ENCODE assay signal across 28 cellular contexts in genomic region chr2:148298201-148298600, GRCh38.
A peak's percentile ranks its signal among the peaks of the same experiment; 100 is the strongest.
DNase-seq lines count a peak whose midpoint lies in the region; ATAC-seq and TF ChIP-seq lines count a peak whose summit lies in the region.
"Had no signal": no experiment of that assay in that cellular context is flagged by ENCODE, and none has a peak within 500 bp of the region (broad histone marks: within the 10 kb centered on the region; RNA-seq: fewer than 3 reads in every experiment).

No MANE protein-coding gene starts in this region.

- ATAC-seq in GM18505 (IDR thresholded peaks at IDR 0.05; ENCODE audit: unreplicated experiment) (no peak), GM21576 (IDR thresholded peaks at IDR 0.05; ENCODE audit: unreplicated experiment) (no peak)
- ATAC-seq: activated CD4-positive, alpha-beta T cell treated with anti-CD3 and anti-CD28 coated beads for 36 hours; activated naive CD8-positive, alpha-beta T cell treated with anti-CD3 and anti-CD28 coated beads, Interleukin-2, amount 50 U/mL, for 24 hours; body of pancreas; HCT116; sciatic nerve had no signal

- no peak for TF ChIP-seq POLR2A in GM18505 (IDR thresholded peaks at IDR 0.05; ENCODE audit: borderline replicate concordance, extremely low read depth, insufficient read depth, insufficient read length)

- H3K9me2 ChIP-seq in Karpas-422 (replicated peaks; ENCODE audit: insufficient read depth, low read length), result no peaks in the 10 kb centered on the region

- no peaks in the 10 kb centered on the region for H3K4me1 ChIP-seq in Karpas-422 (ENCODE audit: low read length)
- H3K4me1 ChIP-seq: body of pancreas, parathyroid adenoma, SJSA1 had no signal

- H2AFZ ChIP-seq in Karpas-422 (ENCODE audit: low read length), result no peak overlapping the region
- H2AFZ ChIP-seq: parathyroid adenoma had no signal

- no peaks in the 10 kb centered on the region for H4K20me1 ChIP-seq in Karpas-422 (ENCODE audit: insufficient read depth, low read depth, low read length)

- DNase-seq in AG10803 (ENCODE audit: low read depth), result peak; percentile 4
- peak; percentile 6 for DNase-seq in Karpas-422
- peak; percentile 9 for DNase-seq in brain microvascular endothelial cell
- peak; percentile 5 for DNase-seq in iPS-NIHi11 (ENCODE audit: low spot score)
- DNase-seq in posterior cingulate gyrus, result no peak
- DNase-seq in stimulated activated naive CD4-positive, alpha-beta T cell treated with Interleukin-2 at 50 U/mL for 16 hours (lab: John Stamatoyannopoulos, UW), result no peak
- DNase-seq: activated CD4-positive, alpha-beta T cell treated with anti-CD3 and anti-CD28 coated beads for 36 hours; activated gamma-delta T cell treated with Interleukin-2 at 50 U/mL for 16 hours; activated naive CD8-positive, alpha-beta T cell treated with anti-CD3 and anti-CD28 coated beads, Interleukin-2, amount 50 U/mL, for 24 hours; activated T-cell treated with anti-CD3 and anti-CD28 coated beads, Interleukin-2, amount 50 U/mL, for 24 hours; body of pancreas; CD8-positive, alpha-beta memory T cell; effector memory CD4-positive, alpha-beta T cell; GF-D8; KBM-7; kidney; NCI-H510A; NK-92 treated with Interleukin-12 subunit alpha and Interleukin-12 subunit beta, amount 100 ng/mL, for 24 hours; stimulated activated CD4-positive, alpha-beta T cell treated with anti-CD3 and anti-CD28 coated beads, Interleukin-15, amount 100 ng/mL, for 24 hours; stomach; T-helper 1 cell had no signal

- in situ Hi-C loops in brain microvascular endothelial cell (cut with HindIII; ENCODE audit: low pct_ligation_motif_present, low sequenced_read_pairs), result no loop called here

- H3K4me3 ChIP-seq in AG10803 (ENCODE audit: low read length) (no peak overlapping the region), Karpas-422 (ENCODE audit: low read length) (no peak overlapping the region), brain microvascular endothelial cell (ENCODE audit: low read depth, low read length) (no peak overlapping the region)
- H3K4me3 ChIP-seq: body of pancreas, esophagus muscularis mucosa, SJSA1, stomach had no signal

- no peaks in the 10 kb centered on the region for H3K9me3 ChIP-seq in Karpas-422 (ENCODE audit: low read length)
- H3K9me3 ChIP-seq: body of pancreas, esophagus muscularis mucosa, SJSA1, stomach had no signal

- no peak overlapping the region for H3K4me2 ChIP-seq in Karpas-422 (ENCODE audit: low read depth, low read length, poor library complexity, severe bottlenecking)

- no peaks in the 10 kb centered on the region for H3K79me2 ChIP-seq in Karpas-422 (ENCODE audit: low read length)
- H3K79me2 ChIP-seq: parathyroid adenoma had no signal

- H3K27me3 ChIP-seq in Karpas-422 (ENCODE audit: low read length) (no peaks in the 10 kb centered on the region), brain microvascular endothelial cell (replicated peaks) (no peaks in the 10 kb centered on the region)
- H3K27me3 ChIP-seq: body of pancreas, esophagus muscularis mucosa, SJSA1, stomach had no signal

- intact Hi-C loops in posterior cingulate gyrus (cut with DNase I), result no loop called here

- no peak overlapping the region for H3K27ac ChIP-seq in Karpas-422 (ENCODE audit: low read length)
- no peak overlapping the region for H3K27ac ChIP-seq in brain microvascular endothelial cell
- H3K27ac ChIP-seq: body of pancreas, esophagus muscularis mucosa, parathyroid adenoma, SJSA1, stomach had no signal

- no peak overlapping the region for H3K9ac ChIP-seq in Karpas-422 (ENCODE audit: low read length)
- H3K9ac ChIP-seq: parathyroid adenoma had no signal

- TF ChIP-seq CTCF in AG10803 (conservative IDR thresholded peaks at IDR 0.05; ENCODE audit: low read length) (no peak), brain microvascular endothelial cell (IDR thresholded peaks at IDR 0.05; ENCODE audit: low read depth, low read length, missing control alignments) (no peak)

- no peaks in the 10 kb centered on the region for H3K36me3 ChIP-seq in Karpas-422 (ENCODE audit: insufficient read depth, low read length)
- no peaks in the 10 kb centered on the region for H3K36me3 ChIP-seq in brain microvascular endothelial cell (replicated peaks)
- H3K36me3 ChIP-seq: esophagus muscularis mucosa, SJSA1, stomach had no signal

Comparison
In these comparisons a context has a peak if more than half of its experiments do, and no peak if none do; other contexts are left out.
1. DNase-seq: peak in AG10803 (single experiment), Karpas-422 (single experiment), brain microvascular endothelial cell (single experiment) and iPS-NIHi11 (single experiment); none in posterior cingulate gyrus (0 of 10) and stimulated activated naive CD4-positive, alpha-beta T cell treated with Interleukin-2 at 50 U/mL for 16 hours (single experiment).